ENCODE assay signal across 18 cellular contexts in genomic region chr4:115110191-115111166, GRCh38. TPM values are rescaled to one million over a fixed set of nuclear protein-coding genes. Genes with fewer than 3 reads are reported as not detected.
DNase-seq lines count a peak whose midpoint lies in the region; ATAC-seq and TF ChIP-seq lines count a peak whose summit lies in the region.
"Had no signal": no experiment of that assay in that cellular context is flagged by ENCODE, and none has a peak within 500 bp of the region (broad histone marks: within the 10 kb centered on the region; RNA-seq: fewer than 3 reads in every experiment).

No MANE protein-coding gene starts in this region.

- H3K4me1 ChIP-seq in fibroblast of lung (ENCODE audit: control insufficient read depth, extremely low read depth, insufficient read depth, low read length): no peaks in the 10 kb centered on the region

- H3K36me3 ChIP-seq in fibroblast of lung (ENCODE audit: control insufficient read depth, insufficient read depth, low read length): no peaks in the 10 kb centered on the region

- H3K9me3 ChIP-seq in fibroblast of lung (ENCODE audit: control insufficient read depth, insufficient read depth, low read depth, low read length): no peaks in the 10 kb centered on the region

- DNase-seq in COR-L47 (lab: John Stamatoyannopoulos, UW) (peak; percentile 92), NCI-H1417 treated with DMSO at 0.1 percent for 48 hours (lab: John Stamatoyannopoulos, UW) (peak; percentile 51), NCI-H510A (lab: John Stamatoyannopoulos, UW) (peak; percentile 19), fibroblast of lung (ENCODE audit: low read depth in 2 of 2) (peak; percentile 8 to 19), mesothelial cell of epicardium (ENCODE audit: low spot score in 2 of 2, unreplicated experiment in 2 of 2) (no peak), dedifferentiated amniotic fluid mesenchymal stem cell (ENCODE audit: extremely low spot score) (no peak)
- DNase-seq in stimulated activated naive CD8-positive, alpha-beta T cell treated with anti-CD3 and anti-CD28 coated beads, Interleukin-15, Interleukin-2, amounts not matched to agents 100 U/mL and 50 U/mL, for 24 hours: no peak
- DNase-seq: activated T-cell treated with anti-CD3 and anti-CD28 coated beads for 4 hours; DND-41; Kasumi-1; PC-9; stimulated activated CD4-positive, alpha-beta T cell treated with anti-CD3 and anti-CD28 coated beads, Interleukin-2, amount 100 ng/mL, for 24 hours; T-cell had no signal

- no peaks in the 10 kb centered on the region for H3K79me2 ChIP-seq in fibroblast of lung (ENCODE audit: control insufficient read depth, insufficient read depth, low read length)

- H3K27me3 ChIP-seq in fibroblast of lung (ENCODE audit: control insufficient read depth, insufficient read depth, low read length): no peaks in the 10 kb centered on the region

- no peak overlapping the region for H3K4me2 ChIP-seq in fibroblast of lung (ENCODE audit: extremely low read depth, insufficient read depth, low read length)
- H3K4me2 ChIP-seq: PC-9 had no signal

- no peak for ATAC-seq in stimulated activated naive CD8-positive, alpha-beta T cell treated with anti-CD3 and anti-CD28 coated beads, Interleukin-15, Interleukin-2, amounts not matched to agents 100 U/mL and 50 U/mL, for 24 hours
- no peak for ATAC-seq in GM19351 (IDR thresholded peaks at IDR 0.05; ENCODE audit: unreplicated experiment)
- ATAC-seq: activated CD4-positive, CD25-positive, alpha-beta regulatory T cell treated with anti-CD3 and anti-CD28 coated beads, Interleukin-2, amount 50 U/mL, for 24 hours; T-cell had no signal

- no peak for TF ChIP-seq CTCF in fibroblast of lung (conservative IDR thresholded peaks at IDR 0.05 in 1 of 2, IDR thresholded peaks at IDR 0.05 in 1 of 2; ENCODE audit: low read depth in 1 of 2, low read length in 2 of 2)
- no peak for TF ChIP-seq CTCF in mesothelial cell of epicardium (IDR thresholded peaks at IDR 0.05; ENCODE audit: unreplicated experiment)

- no peaks in the 10 kb centered on the region for H4K20me1 ChIP-seq in fibroblast of lung (ENCODE audit: control insufficient read depth, extremely low read depth, insufficient read depth, low read length)

- no peak overlapping the region for H2AFZ ChIP-seq in fibroblast of lung (ENCODE audit: low read length)
- H2AFZ ChIP-seq: PC-9 had no signal

- no peak overlapping the region for H3K9ac ChIP-seq in fibroblast of lung (ENCODE audit: insufficient read depth, low read length)

- H3K4me1 Mint-ChIP-seq in mesothelial cell of epicardium: peaks cover 25% of the 10 kb centered on the region
- H3K4me1 Mint-ChIP-seq: T-cell had no signal

- H3K36me3 Mint-ChIP-seq in mesothelial cell of epicardium: no peaks in the 10 kb centered on the region
- H3K36me3 Mint-ChIP-seq: T-cell had no signal

- H3K27ac ChIP-seq in fibroblast of lung (ENCODE audit: insufficient read depth, low read length): no peak overlapping the region
- H3K27ac ChIP-seq: PC-9 had no signal

- H3K4me3 ChIP-seq in fibroblast of lung (replicated peaks in 1 of 4; ENCODE audit: control extremely low read depth in 1 of 4, insufficient read depth in 1 of 4, low read depth in 3 of 4, low read length in 4 of 4): no peak overlapping the region
- H3K4me3 ChIP-seq: PC-9 had no signal

- H3K4me3 Mint-ChIP-seq in mesothelial cell of epicardium: no peak overlapping the region
- H3K4me3 Mint-ChIP-seq: dendritic cell treated with granulocyte-macrophage colony-stimulating factor and Interleukin-4, amounts not matched to agents 40 ng/mL and 50 ng/mL, for 4 days; T-cell had no signal

- H3K27me3 Mint-ChIP-seq in mesothelial cell of epicardium (ENCODE audit: low read depth): no peaks in the 10 kb centered on the region
- H3K27me3 Mint-ChIP-seq: dendritic cell treated with granulocyte-macrophage colony-stimulating factor and Interleukin-4, amounts not matched to agents 40 ng/mL and 50 ng/mL, for 4 days; T-cell had no signal

- no peaks in the 10 kb centered on the region for H3K9me3 Mint-ChIP-seq in mesothelial cell of epicardium
- H3K9me3 Mint-ChIP-seq: dendritic cell treated with granulocyte-macrophage colony-stimulating factor and Interleukin-4, amounts not matched to agents 40 ng/mL and 50 ng/mL, for 4 days; T-cell had no signal

- H3K27ac Mint-ChIP-seq in mesothelial cell of epicardium: no peak overlapping the region
- H3K27ac Mint-ChIP-seq: dendritic cell treated with granulocyte-macrophage colony-stimulating factor and Interleukin-4, amounts not matched to agents 40 ng/mL and 50 ng/mL, for 4 days; T-cell had no signal

RNA-seq across cellular contexts. Expression of gene NDST4, which starts 2.9 kb away (rescaled TPM):
- total RNA-seq in fibroblast of lung: not detected in 2 replicates
- polyA plus RNA-seq in fibroblast of lung: not detected in 2 replicates
- not detected in 2 replicates for polyA plus RNA-seq in fibroblast of lung (2012)
- not detected in 2 replicates for polyA minus RNA-seq in fibroblast of lung (ENCODE audit: low replicate concordance)
- 0.09 to 0.33 TPM (median 0.09 TPM) in 3 replicates for total RNA-seq in mesothelial cell of epicardium
- total RNA-seq: PC-9, T-cell had no signal
- polyA plus RNA-seq: adipose tissue, AG04450 had no signal

Comparison
In these comparisons a context has a peak if more than half of its experiments do, and no peak if none do; other contexts are left out.
1. DNase-seq: peak in COR-L47 (single experiment), NCI-H1417 treated with DMSO at 0.1 percent for 48 hours (single experiment), NCI-H510A (single experiment) and fibroblast of lung (2 of 2); none in stimulated activated naive CD8-positive, alpha-beta T cell treated with anti-CD3 and anti-CD28 coated beads, Interleukin-15, Interleukin-2, amounts not matched to agents 100 U/mL and 50 U/mL, for 24 hours (single experiment), mesothelial cell of epicardium (0 of 2) and dedifferentiated amniotic fluid mesenchymal stem cell (single experiment).